28 cellular contexts compared by ENCODE assay signal in the genomic region with DNA sequence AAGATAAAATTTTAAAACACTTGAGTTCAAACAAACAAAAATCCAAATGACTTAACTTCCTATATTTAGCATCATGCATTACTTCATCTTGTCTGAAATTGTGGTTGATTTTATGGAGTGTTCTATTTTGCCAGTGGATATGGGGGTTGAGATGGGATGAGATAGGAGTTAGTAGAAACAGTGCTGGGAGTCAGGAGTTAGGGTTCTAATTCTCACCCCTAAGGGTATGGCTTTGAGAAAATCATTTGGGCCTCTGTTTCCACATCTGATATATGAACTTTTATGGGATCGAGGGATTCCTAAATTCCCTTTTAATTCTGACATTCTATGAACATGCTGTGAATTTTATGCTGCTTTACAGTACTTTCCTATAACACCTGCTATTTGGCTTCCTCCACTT. TPM values are rescaled to one million over a fixed set of nuclear protein-coding genes. Genes with fewer than 3 reads are reported as not detected.
"Had no signal": no experiment of that assay in that cellular context is flagged by ENCODE, and none has a peak within 500 bp of the region (broad histone marks: within the 10 kb centered on the region; RNA-seq: fewer than 3 reads in every experiment).

No MANE protein-coding gene starts in this region.

- H3K27me3 ChIP-seq: testis had no signal

- H3K9me3 ChIP-seq: stomach, suprapubic skin, testis, thoracic aorta, thyroid gland, tibial artery, tibial nerve, transverse colon, upper lobe of left lung, upper lobe of right lung, uterus, vagina had no signal

- H3K4me3 ChIP-seq: stomach, suprapubic skin, testis, thoracic aorta, thyroid gland, tibial artery, tibial nerve, transverse colon, upper lobe of left lung, upper lobe of right lung, uterus, vagina had no signal

- FAIRE-seq: urothelium cell line had no signal

- DNase-seq: stimulated activated CD4-positive, alpha-beta T cell treated with anti-CD3 and anti-CD28 coated beads, Interleukin-4, amount 100 ng/mL, for 1 hour; stimulated activated CD4-positive, alpha-beta T cell treated with anti-CD3 and anti-CD28 coated beads, Interleukin-4, amount 100 ng/mL, for 24 hours; stimulated activated CD4-positive, alpha-beta T cell treated with anti-CD3 and anti-CD28 coated beads, Interleukin-4, amount 100 ng/mL, for 4 hours; stimulated activated CD8-positive, alpha-beta memory T cell treated with anti-CD3 and anti-CD28 coated beads, Interleukin-4, amount 100 ng/mL, for 48 hours; stimulated activated naive B cell treated with anti-CD40 and anti-IgM and Interleukin-4, amounts not matched to agents 10 μg/mL and 1 μg/mL and 100 μg/mL, for 72 hours; stimulated activated naive CD4-positive, alpha-beta T cell; stimulated activated naive CD4-positive, alpha-beta T cell treated with Interleukin-2 at 50 U/mL for 16 hours; stimulated activated naive CD8-positive, alpha-beta T cell treated with anti-CD3 and anti-CD28 coated beads, Interleukin-15, amount 100 ng/mL, for 72 hours; stimulated activated naive CD8-positive, alpha-beta T cell treated with anti-CD3 and anti-CD28 coated beads, Interleukin-15, Interleukin-2, amounts not matched to agents 100 U/mL and 50 U/mL, for 24 hours; stomach; substantia nigra; testis; thyroid gland; tibial artery; transverse colon; trophoblast cell; upper lobe of left lung; upper lobe of right lung; uterus had no signal

- H3K27ac ChIP-seq: stomach, suprapubic skin, testis, thoracic aorta, thyroid gland, tibial artery, tibial nerve, transverse colon, upper lobe of left lung, upper lobe of right lung, uterus, vagina had no signal

- H3K36me3 ChIP-seq: stomach, suprapubic skin, thoracic aorta, thyroid gland, tibial artery, tibial nerve, transverse colon, upper lobe of left lung, upper lobe of right lung, uterus, vagina had no signal

RNA-seq across cellular contexts. Expression of gene CALCA, which starts 5.3 kb away (rescaled TPM):
- total RNA-seq: stomach, subcutaneous adipose tissue, suprapubic skin, temporal lobe, testis, tibial nerve, transverse colon, upper lobe of right lung, ureter, urinary bladder, uterus, vagina had no signal
- polyA plus RNA-seq: stomach had no signal
